Comparison of ENCODE assay signal across 8 cellular contexts in the genomic region with DNA sequence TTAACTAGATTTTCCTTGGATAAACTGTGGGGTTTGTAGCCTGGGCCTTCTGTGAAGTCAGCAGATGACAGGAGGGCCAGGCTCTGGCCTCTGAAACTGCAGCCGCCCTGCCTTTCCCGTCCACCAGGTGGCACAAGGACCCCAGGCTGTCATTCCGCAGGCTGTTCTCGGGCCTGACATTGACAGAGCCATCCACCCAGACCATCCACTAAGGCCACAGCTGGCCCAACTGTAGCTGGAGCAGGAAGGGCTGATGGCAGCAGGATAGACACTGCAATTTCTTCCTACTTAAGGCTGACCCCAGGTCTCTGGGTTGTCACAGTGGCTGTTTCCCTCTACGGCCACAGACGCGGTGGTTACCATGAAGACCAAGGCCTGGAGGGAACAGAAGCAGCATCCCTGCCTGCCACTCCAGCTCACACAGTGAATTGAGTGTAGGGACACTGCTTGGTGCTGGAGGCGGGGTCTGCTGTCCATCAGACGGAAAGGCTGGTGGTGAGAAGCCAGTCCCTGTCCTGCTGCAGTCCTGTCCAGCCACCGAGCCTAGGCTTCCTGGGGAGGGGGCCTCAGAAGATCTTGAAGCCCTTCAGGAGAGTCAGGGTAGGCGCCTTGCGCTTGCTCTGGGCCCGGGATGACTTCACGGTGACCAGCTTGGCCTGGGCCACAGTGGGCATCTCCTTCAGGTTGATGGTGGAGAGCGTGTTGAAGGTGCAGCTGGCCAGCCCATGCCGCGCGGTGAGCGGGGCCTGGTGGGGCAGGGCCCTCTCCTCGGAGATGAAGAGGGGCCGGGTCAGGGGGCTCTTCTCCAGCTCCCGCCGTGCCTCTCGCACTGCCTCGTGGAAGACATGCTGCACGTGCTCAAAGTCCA. TPM values are rescaled to one million over a fixed set of nuclear protein-coding genes. Genes with fewer than 3 reads are reported as not detected.
DNase-seq lines count a peak whose midpoint lies in the region; ATAC-seq and TF ChIP-seq lines count a peak whose summit lies in the region.

No MANE protein-coding gene starts in this region.

- H3K9me3 Mint-ChIP-seq in central memory CD8-positive, alpha-beta T cell, result no peaks in the 10 kb centered on the region

- H3K27me3 ChIP-seq in layer of hippocampus (ENCODE audit: control insufficient read depth, insufficient read depth, low read length), result no peaks in the 10 kb centered on the region

- no peaks in the 10 kb centered on the region for H3K27me3 Mint-ChIP-seq in central memory CD8-positive, alpha-beta T cell

- H3K27ac ChIP-seq in VCaP (no peak overlapping the region), layer of hippocampus (ENCODE audit: low read depth, low read length) (peak overlapping the region; percentile 42)

- peaks cover 2% of the 10 kb centered on the region for H3K36me3 Mint-ChIP-seq in central memory CD8-positive, alpha-beta T cell (ENCODE audit: insufficient read depth)

- H3K4me3 Mint-ChIP-seq in central memory CD8-positive, alpha-beta T cell, result no peak overlapping the region

- peaks cover 7% of the 10 kb centered on the region for H3K4me1 Mint-ChIP-seq in central memory CD8-positive, alpha-beta T cell

- DNase-seq in A172 (ENCODE audit: low spot score), result peak; percentile 56
- peak; percentile 15 for DNase-seq in NCI-H146 treated with DMSO at 0.1 percent for 48 hours (lab: John Stamatoyannopoulos, UW; ENCODE audit: unreplicated experiment)
- peak in 1 of 2 donors; percentile 31 for DNase-seq in central memory CD8-positive, alpha-beta T cell (ENCODE audit: low spot score in 2 of 2)
- peak; percentile 51 for DNase-seq in stimulated activated CD4-positive, alpha-beta T cell treated with anti-CD3 and anti-CD28 coated beads, Interleukin-4, amount 100 ng/mL, for 1 hour

- H3K27ac Mint-ChIP-seq in central memory CD8-positive, alpha-beta T cell (ENCODE audit: low read depth), result peak overlapping the region; percentile 38

- ATAC-seq in central memory CD8-positive, alpha-beta T cell (replicated peaks; ENCODE audit: extremely low read depth, poor library complexity, severe bottlenecking), result no peak
- no peak for ATAC-seq in HG03469 (IDR thresholded peaks at IDR 0.05; ENCODE audit: unreplicated experiment)

- TF ChIP-seq CTCF in GM12872 (IDR thresholded peaks at IDR 0.05; ENCODE audit: insufficient read depth, low read depth, low read length) (peak; percentile 95), VCaP (conservative IDR thresholded peaks at IDR 0.05) (peak; percentile 97)

RNA-seq across cellular contexts. Expression of gene SLC51B, which starts 9.4 kb away (rescaled TPM):
- not detected in 2 replicates for total RNA-seq in A172 (2014; rRNA removed; shearing (Covaris generic))

RNA-seq across cellular contexts. Expression of gene RASL12, which starts 13.2 kb away (rescaled TPM):
- total RNA-seq in A172 (2014; rRNA removed; shearing (Covaris generic)), result not detected in 2 replicates

RNA-seq across cellular contexts. Expression of gene KBTBD13, which starts 22.0 kb away (rescaled TPM):
- total RNA-seq in A172 (2014; rRNA removed; shearing (Covaris generic)), result not detected in 2 replicates

RNA-seq across cellular contexts. Expression of gene MTFMT, which starts 25.1 kb away (rescaled TPM):
- 33.4 and 47.1 TPM in 2 replicates for total RNA-seq in A172 (2014; rRNA removed; shearing (Covaris generic))
